1 cellular context compared by ENCODE assay signal in the genomic region with DNA sequence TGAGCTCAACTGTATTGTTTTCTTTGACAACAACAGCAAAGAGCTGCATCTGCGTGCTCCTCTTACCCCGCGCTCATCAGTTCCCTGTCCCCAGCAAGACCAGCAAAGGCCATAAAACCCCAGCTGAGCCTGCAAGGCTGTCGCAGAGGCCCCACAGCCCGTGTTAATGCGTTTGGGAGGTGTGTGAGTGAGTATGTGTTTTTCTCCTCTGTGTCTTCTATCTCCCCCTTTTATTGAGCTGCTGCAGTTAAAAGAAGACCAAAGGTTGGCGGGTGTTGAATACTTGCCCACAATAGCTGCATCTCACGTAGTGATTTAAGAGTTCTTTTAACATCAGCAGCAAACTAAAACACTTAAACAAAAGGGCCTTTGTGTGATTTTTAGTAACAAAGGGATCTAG.
A peak's percentile ranks its signal among the peaks of the same experiment; 100 is the strongest.
TF ChIP-seq lines count a peak whose summit lies in the region.

No MANE protein-coding gene starts in this region.

TF ChIP-seq in HepG2, 621 proteins besides CTCF, POLR2A, EP300 and RAD21 (continued from another document and continues in another):
- TF ChIP-seq, protein P1, sequence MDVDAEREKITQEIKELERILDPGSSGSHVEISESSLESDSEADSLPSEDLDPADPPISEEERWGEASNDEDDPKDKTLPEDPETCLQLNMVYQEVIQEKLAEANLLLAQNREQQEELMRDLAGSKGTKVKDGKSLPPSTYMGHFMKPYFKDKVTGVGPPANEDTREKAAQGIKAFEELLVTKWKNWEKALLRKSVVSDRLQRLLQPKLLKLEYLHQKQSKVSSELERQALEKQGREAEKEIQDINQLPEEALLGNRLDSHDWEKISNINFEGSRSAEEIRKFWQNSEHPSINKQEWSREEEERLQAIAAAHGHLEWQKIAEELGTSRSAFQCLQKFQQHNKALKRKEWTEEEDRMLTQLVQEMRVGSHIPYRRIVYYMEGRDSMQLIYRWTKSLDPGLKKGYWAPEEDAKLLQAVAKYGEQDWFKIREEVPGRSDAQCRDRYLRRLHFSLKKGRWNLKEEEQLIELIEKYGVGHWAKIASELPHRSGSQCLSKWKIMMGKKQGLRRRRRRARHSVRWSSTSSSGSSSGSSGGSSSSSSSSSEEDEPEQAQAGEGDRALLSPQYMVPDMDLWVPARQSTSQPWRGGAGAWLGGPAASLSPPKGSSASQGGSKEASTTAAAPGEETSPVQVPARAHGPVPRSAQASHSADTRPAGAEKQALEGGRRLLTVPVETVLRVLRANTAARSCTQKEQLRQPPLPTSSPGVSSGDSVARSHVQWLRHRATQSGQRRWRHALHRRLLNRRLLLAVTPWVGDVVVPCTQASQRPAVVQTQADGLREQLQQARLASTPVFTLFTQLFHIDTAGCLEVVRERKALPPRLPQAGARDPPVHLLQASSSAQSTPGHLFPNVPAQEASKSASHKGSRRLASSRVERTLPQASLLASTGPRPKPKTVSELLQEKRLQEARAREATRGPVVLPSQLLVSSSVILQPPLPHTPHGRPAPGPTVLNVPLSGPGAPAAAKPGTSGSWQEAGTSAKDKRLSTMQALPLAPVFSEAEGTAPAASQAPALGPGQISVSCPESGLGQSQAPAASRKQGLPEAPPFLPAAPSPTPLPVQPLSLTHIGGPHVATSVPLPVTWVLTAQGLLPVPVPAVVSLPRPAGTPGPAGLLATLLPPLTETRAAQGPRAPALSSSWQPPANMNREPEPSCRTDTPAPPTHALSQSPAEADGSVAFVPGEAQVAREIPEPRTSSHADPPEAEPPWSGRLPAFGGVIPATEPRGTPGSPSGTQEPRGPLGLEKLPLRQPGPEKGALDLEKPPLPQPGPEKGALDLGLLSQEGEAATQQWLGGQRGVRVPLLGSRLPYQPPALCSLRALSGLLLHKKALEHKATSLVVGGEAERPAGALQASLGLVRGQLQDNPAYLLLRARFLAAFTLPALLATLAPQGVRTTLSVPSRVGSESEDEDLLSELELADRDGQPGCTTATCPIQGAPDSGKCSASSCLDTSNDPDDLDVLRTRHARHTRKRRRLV (CRISPR knock-in tag; IDR thresholded peaks at IDR 0.05), result no peak
- TF ChIP-seq FOXA1 (IDR thresholded peaks at IDR 0.05) (no peak), FOXA1 (CRISPR knock-in tag; IDR thresholded peaks at IDR 0.05) (no peak), ZBTB3 (CRISPR knock-in tag; IDR thresholded peaks at IDR 0.05; ENCODE audit: borderline replicate concordance, low read depth) (no peak), ZNF530 (CRISPR knock-in tag; IDR thresholded peaks at IDR 0.05; ENCODE audit: low read depth) (no peak), ZNF780A (CRISPR knock-in tag; IDR thresholded peaks at IDR 0.05) (no peak), ATAD3A (CRISPR knock-in tag; IDR thresholded peaks at IDR 0.05) (no peak), NFE2 (CRISPR knock-in tag; IDR thresholded peaks at IDR 0.05) (no peak), KMT2B (CRISPR knock-in tag; IDR thresholded peaks at IDR 0.05) (no peak), SMYD3 (CRISPR knock-in tag; IDR thresholded peaks at IDR 0.05) (no peak), CENPX (CRISPR knock-in tag; IDR thresholded peaks at IDR 0.05) (no peak), ZNF614 (CRISPR knock-in tag; IDR thresholded peaks at IDR 0.05; ENCODE audit: borderline replicate concordance) (no peak), DZIP1 (CRISPR knock-in tag; IDR thresholded peaks at IDR 0.05) (no peak), MIER3 (CRISPR knock-in tag; IDR thresholded peaks at IDR 0.05; ENCODE audit: borderline replicate concordance) (0 out of 2 replicates have a peak, but pooled peaks have one; percentile 21), ZSCAN29 (CRISPR knock-in tag; conservative IDR thresholded peaks at IDR 0.05) (no peak), ATF1 (CRISPR knock-in tag; IDR thresholded peaks at IDR 0.05) (no peak), RXRA (CRISPR knock-in tag; IDR thresholded peaks at IDR 0.05) (no peak), NR3C1 (CRISPR knock-in tag; IDR thresholded peaks at IDR 0.05) (no peak), ZNF569 (CRISPR knock-in tag; IDR thresholded peaks at IDR 0.05; ENCODE audit: borderline replicate concordance) (no peak), SNRNP70 (IDR thresholded peaks at IDR 0.05; ENCODE audit: low read depth, low read length) (no peak), ZNF224 (CRISPR knock-in tag; IDR thresholded peaks at IDR 0.05) (no peak), ZNF253 (CRISPR knock-in tag; IDR thresholded peaks at IDR 0.05; ENCODE audit: borderline replicate concordance) (no peak), MIER2 (CRISPR knock-in tag; IDR thresholded peaks at IDR 0.05) (no peak), PBX3 (CRISPR knock-in tag; IDR thresholded peaks at IDR 0.05; ENCODE audit: borderline replicate concordance) (0 out of 2 replicates have a peak, but pooled peaks have one; percentile 26), PHF21A (CRISPR knock-in tag; IDR thresholded peaks at IDR 0.05) (no peak), CBX1 (IDR thresholded peaks at IDR 0.05; ENCODE audit: low read depth) (no peak), ZNF501 (CRISPR knock-in tag; IDR thresholded peaks at IDR 0.05) (0 out of 2 replicates have a peak, but pooled peaks have one; percentile 20), ARHGAP35 (CRISPR knock-in tag; IDR thresholded peaks at IDR 0.05; ENCODE audit: borderline replicate concordance) (no peak), MED8 (CRISPR knock-in tag; IDR thresholded peaks at IDR 0.05; ENCODE audit: insufficient replicate concordance) (no peak), SPEN (CRISPR knock-in tag; IDR thresholded peaks at IDR 0.05; ENCODE audit: low read depth) (no peak), ZNF563 (CRISPR knock-in tag; IDR thresholded peaks at IDR 0.05) (no peak), ZFX (CRISPR knock-in tag; IDR thresholded peaks at IDR 0.05; ENCODE audit: low read depth) (peak; percentile 28; the same call in 1 of the 2 replicates), ZNF558 (CRISPR knock-in tag; IDR thresholded peaks at IDR 0.05; ENCODE audit: borderline replicate concordance) (no peak), ZNF430 (CRISPR knock-in tag; IDR thresholded peaks at IDR 0.05) (peak; percentile 44; the same call in 1 of the 2 replicates), RNF219 (CRISPR knock-in tag; IDR thresholded peaks at IDR 0.05) (no peak), POLR2G (IDR thresholded peaks at IDR 0.05; ENCODE audit: low read depth, low read length) (no peak), THAP11 (CRISPR knock-in tag; IDR thresholded peaks at IDR 0.05) (no peak), JARID2 (CRISPR knock-in tag; IDR thresholded peaks at IDR 0.05; ENCODE audit: insufficient replicate concordance) (no peak), SRSF9 (IDR thresholded peaks at IDR 0.05; ENCODE audit: borderline replicate concordance, insufficient read depth, low read depth, low read length, poor library complexity, severe bottlenecking) (no peak), KDM4B (CRISPR knock-in tag; IDR thresholded peaks at IDR 0.05) (no peak), HOXA5 (CRISPR knock-in tag; IDR thresholded peaks at IDR 0.05) (no peak), CBX2 (IDR thresholded peaks at IDR 0.05; ENCODE audit: low read depth, low read length) (no peak), CBX2 (CRISPR knock-in tag; IDR thresholded peaks at IDR 0.05; ENCODE audit: low read depth) (no peak), CENPT (CRISPR knock-in tag; IDR thresholded peaks at IDR 0.05; ENCODE audit: low read depth) (no peak), ZZZ3 (CRISPR knock-in tag; IDR thresholded peaks at IDR 0.05; ENCODE audit: borderline replicate concordance) (no peak), ZNF234 (CRISPR knock-in tag; conservative IDR thresholded peaks at IDR 0.05) (no peak), TEAD2 (CRISPR knock-in tag; IDR thresholded peaks at IDR 0.05) (no peak), ZNF574 (CRISPR knock-in tag; IDR thresholded peaks at IDR 0.05) (0 out of 2 replicates have a peak, but pooled peaks have one; percentile 26), ZNF296 (CRISPR knock-in tag; conservative IDR thresholded peaks at IDR 0.05) (no peak)
- TF ChIP-seq, protein P2, sequence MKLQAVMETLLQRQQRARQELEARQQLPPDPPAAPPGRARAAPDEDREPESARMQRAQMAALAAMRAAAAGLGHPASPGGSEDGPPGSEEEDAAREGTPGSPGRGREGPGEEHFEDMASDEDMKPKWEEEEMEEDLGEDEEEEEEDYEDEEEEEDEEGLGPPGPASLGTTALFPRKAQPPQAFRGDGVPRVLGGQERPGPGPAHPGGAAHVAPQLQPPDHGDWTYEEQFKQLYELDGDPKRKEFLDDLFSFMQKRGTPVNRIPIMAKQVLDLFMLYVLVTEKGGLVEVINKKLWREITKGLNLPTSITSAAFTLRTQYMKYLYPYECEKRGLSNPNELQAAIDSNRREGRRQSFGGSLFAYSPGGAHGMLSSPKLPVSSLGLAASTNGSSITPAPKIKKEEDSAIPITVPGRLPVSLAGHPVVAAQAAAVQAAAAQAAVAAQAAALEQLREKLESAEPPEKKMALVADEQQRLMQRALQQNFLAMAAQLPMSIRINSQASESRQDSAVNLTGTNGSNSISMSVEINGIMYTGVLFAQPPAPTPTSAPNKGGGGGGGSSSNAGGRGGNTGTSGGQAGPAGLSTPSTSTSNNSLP (IDR thresholded peaks at IDR 0.05; ENCODE audit: low read depth, low read length), result no peak
- TF ChIP-seq, protein P3, sequence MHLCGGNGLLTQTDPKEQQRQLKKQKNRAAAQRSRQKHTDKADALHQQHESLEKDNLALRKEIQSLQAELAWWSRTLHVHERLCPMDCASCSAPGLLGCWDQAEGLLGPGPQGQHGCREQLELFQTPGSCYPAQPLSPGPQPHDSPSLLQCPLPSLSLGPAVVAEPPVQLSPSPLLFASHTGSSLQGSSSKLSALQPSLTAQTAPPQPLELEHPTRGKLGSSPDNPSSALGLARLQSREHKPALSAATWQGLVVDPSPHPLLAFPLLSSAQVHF (CRISPR knock-in tag; IDR thresholded peaks at IDR 0.05), result no peak
- TF ChIP-seq, protein P4, sequence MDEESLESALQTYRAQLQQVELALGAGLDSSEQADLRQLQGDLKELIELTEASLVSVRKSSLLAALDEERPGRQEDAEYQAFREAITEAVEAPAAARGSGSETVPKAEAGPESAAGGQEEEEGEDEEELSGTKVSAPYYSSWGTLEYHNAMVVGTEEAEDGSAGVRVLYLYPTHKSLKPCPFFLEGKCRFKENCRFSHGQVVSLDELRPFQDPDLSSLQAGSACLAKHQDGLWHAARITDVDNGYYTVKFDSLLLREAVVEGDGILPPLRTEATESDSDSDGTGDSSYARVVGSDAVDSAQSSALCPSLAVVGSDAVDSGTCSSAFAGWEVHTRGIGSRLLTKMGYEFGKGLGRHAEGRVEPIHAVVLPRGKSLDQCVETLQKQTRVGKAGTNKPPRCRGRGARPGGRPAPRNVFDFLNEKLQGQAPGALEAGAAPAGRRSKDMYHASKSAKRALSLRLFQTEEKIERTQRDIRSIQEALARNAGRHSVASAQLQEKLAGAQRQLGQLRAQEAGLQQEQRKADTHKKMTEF (CRISPR knock-in tag; IDR thresholded peaks at IDR 0.05), result 0 out of 2 replicates have a peak, but pooled peaks have one; percentile 10
